In genomic region chr22:27466229-27466628, GRCh38 we compare ENCODE assay signal across 16 cellular contexts.
DNase-seq lines count a peak whose midpoint lies in the region; ATAC-seq, FAIRE-seq and TF ChIP-seq lines count a peak whose summit lies in the region.
"Had no signal": no experiment of that assay in that cellular context is flagged by ENCODE, and none has a peak within 500 bp of the region (broad histone marks: within the 10 kb centered on the region; RNA-seq: fewer than 3 reads in every experiment).

No MANE protein-coding gene starts in this region.

- H3K27me3 Mint-ChIP-seq in neural progenitor cell (ENCODE audit: insufficient read depth, low read depth), result peaks cover 11% of the 10 kb centered on the region

- in situ Hi-C loops in GM23248 (cut with MboI) (no loop called here), HepG2 (cut with HindIII; ENCODE audit: extremely low pct_ligation_motif_present, low pct_unique_long_range_greater_than_20kb) (no loop called here)

- no peak overlapping the region for H3K4me3 Mint-ChIP-seq in neural progenitor cell
- H3K4me3 Mint-ChIP-seq: CD14-positive monocyte; CD8-positive, alpha-beta T cell; HFFc6 had no signal

- no peaks in the 10 kb centered on the region for H3K9me2 ChIP-seq in GM23248 (ENCODE audit: insufficient read depth)

- H3K79me2 ChIP-seq in GM23248 (ENCODE audit: insufficient read depth) (no peaks in the 10 kb centered on the region), neural progenitor cell (ENCODE audit: low read depth) (no peaks in the 10 kb centered on the region), HepG2 (ENCODE audit: insufficient read depth, low read length) (no peaks in the 10 kb centered on the region)

- no peak for TF ChIP-seq EP300 in HepG2 (IDR thresholded peaks at IDR 0.05; ENCODE audit: low read depth in 2 of 2, low read length in 2 of 2)
- no peak for TF ChIP-seq EP300 in HepG2 (CRISPR knock-in tag; IDR thresholded peaks at IDR 0.05; ENCODE audit: borderline replicate concordance)

- CTCF ChIA-PET in HepG2 (lab: Yijun Ruan, JAX; ENCODE audit: low intra/inter-chr PET ratio, low total read pairs), result no interaction called here

- H3K4me1 ChIP-seq in GM23248 (ENCODE audit: insufficient read depth) (peaks cover 22% of the 10 kb centered on the region), esophagus squamous epithelium (peaks cover 0 to 50% (median 22%) of the 10 kb centered on the region in 3 donors), neural progenitor cell (peaks cover 21% of the 10 kb centered on the region), HepG2 (ENCODE audit: insufficient read depth, low read length) (0 out of 2 replicates have a peak, but pooled peaks cover 10% of the 10 kb centered on the region)

- H3K27ac ChIP-seq in GM23248 (no peak overlapping the region), esophagus squamous epithelium (peak overlapping the region; percentile 21 to 81 (median 72)), neural progenitor cell (no peak overlapping the region), HepG2 (ENCODE audit: extremely low read length, insufficient read depth, low read length) (no peak overlapping the region)

- peaks cover 9% of the 10 kb centered on the region for H3K9me3 Mint-ChIP-seq in neural progenitor cell
- H3K9me3 Mint-ChIP-seq: CD14-positive monocyte; CD8-positive, alpha-beta T cell; HFFc6 had no signal

- no TSS peak for BruUV-seq in HepG2 (replicated peaks; lab: Mats Ljungman, UMichigan)

- peaks cover 30% of the 10 kb centered on the region for H3K4me1 Mint-ChIP-seq in neural progenitor cell
- H3K4me1 Mint-ChIP-seq: CD14-positive monocyte had no signal

- POLR2A ChIA-PET in HepG2 (lab: Yijun Ruan, JAX), result no interaction called here

- TF ChIP-seq POLR2A in esophagus squamous epithelium (IDR thresholded peaks at IDR 0.05), result no peak
- no peak for TF ChIP-seq POLR2A in HepG2 (IDR thresholded peaks at IDR 0.05; ENCODE audit: insufficient read depth in 1 of 2, low read depth in 2 of 2, low read length in 2 of 2)

- H3K9ac ChIP-seq in GM23248, result no peak overlapping the region
- no peak overlapping the region for H3K9ac ChIP-seq in neural progenitor cell
- H3K9ac ChIP-seq in HepG2 (ENCODE audit: insufficient read depth, low read depth, low read length), result no peak overlapping the region

- H3K27me3 ChIP-seq in GM23248 (replicated peaks; ENCODE audit: insufficient read depth) (no peaks in the 10 kb centered on the region), esophagus squamous epithelium (peaks cover 0 to 26% (median 0%) of the 10 kb centered on the region in 4 donors), neural progenitor cell (no peaks in the 10 kb centered on the region), HepG2 (ENCODE audit: control insufficient read depth in 1 of 2, insufficient read depth in 2 of 2, low read length in 2 of 2) (peaks cover 2 to 13% of the 10 kb centered on the region in 2 experiments; a peak in 3 of 5 replicates)

- H3K4me3 ChIP-seq in GM23248, result no peak overlapping the region
- no peak overlapping the region for H3K4me3 ChIP-seq in esophagus squamous epithelium
- no peak overlapping the region for H3K4me3 ChIP-seq in neural progenitor cell
- H3K4me3 ChIP-seq in HepG2 (replicated peaks in 1 of 3; ENCODE audit: insufficient read depth in 1 of 3, low read depth in 2 of 3, low read length in 3 of 3), result no peak overlapping the region

- H3K9me3 ChIP-seq in GM23248 (ENCODE audit: low read depth), result no peaks in the 10 kb centered on the region
- H3K9me3 ChIP-seq in esophagus squamous epithelium, result no peaks in the 10 kb centered on the region
- no peaks in the 10 kb centered on the region for H3K9me3 ChIP-seq in neural progenitor cell (ENCODE audit: low read depth)
- H3K9me3 ChIP-seq in HepG2 (ENCODE audit: low read length), result no peaks in the 10 kb centered on the region
- H3K9me3 ChIP-seq: Caco-2 had no signal

- no peak for TF ChIP-seq CTCF in esophagus squamous epithelium (IDR thresholded peaks at IDR 0.05)
- TF ChIP-seq CTCF in neural progenitor cell (IDR thresholded peaks at IDR 0.05), result no peak
- no peak for TF ChIP-seq CTCF in HepG2 (CRISPR knock-in tag; IDR thresholded peaks at IDR 0.05)

- H3K4me2 ChIP-seq in GM23248 (ENCODE audit: unreplicated experiment) (no peak overlapping the region), neural progenitor cell (no peak overlapping the region), HepG2 (ENCODE audit: low read depth, low read length) (no peak overlapping the region)

- WGBS in GM23248 (ENCODE audit: low coverage in 1 of 2, low lambda C conversion rate in 2 of 2, missing lambda C conversion rate in 2 of 2), 2 experiments, result 78 to 90% methylated on average over 2 of the region's 2 CpGs
- WGBS in esophagus squamous epithelium, 2 donors, result 83% methylated on average over 2 of the region's 2 CpGs
- WGBS in HepG2 (ENCODE audit: low lambda C conversion rate), result no CpG with 5 or more reads among the region's 2 CpGs

- no peak for TF ChIP-seq RAD21 in HepG2 (CRISPR knock-in tag; IDR thresholded peaks at IDR 0.05)

- ATAC-seq in GM18867 (IDR thresholded peaks at IDR 0.05; ENCODE audit: unreplicated experiment) (no peak), HepG2 (no peak)
- ATAC-seq: CD8-positive, alpha-beta T cell had no signal

- H3K36me3 Mint-ChIP-seq in neural progenitor cell, result no peaks in the 10 kb centered on the region
- H3K36me3 Mint-ChIP-seq: CD14-positive monocyte; CD8-positive, alpha-beta T cell had no signal

- no peak overlapping the region for H2AFZ ChIP-seq in GM23248
- no peak overlapping the region for H2AFZ ChIP-seq in neural progenitor cell (replicated peaks)
- H2AFZ ChIP-seq in HepG2 (ENCODE audit: low read length), result no peak overlapping the region

- H4K20me1 ChIP-seq in GM23248 (ENCODE audit: insufficient read depth), result no peaks in the 10 kb centered on the region
- no peaks in the 10 kb centered on the region for H4K20me1 ChIP-seq in neural progenitor cell (ENCODE audit: low read depth)
- H4K20me1 ChIP-seq in HepG2 (ENCODE audit: insufficient read depth, low read length), result no peaks in the 10 kb centered on the region

- DNase-seq in GM23248, result peak; percentile 39
- no peak for DNase-seq in esophagus squamous epithelium (lab: John Stamatoyannopoulos, UW)
- no peak for DNase-seq in neural progenitor cell (ENCODE audit: low spot score)
- DNase-seq in NCI-H526 (lab: John Stamatoyannopoulos, UW), result no peak
- no peak for DNase-seq in HepG2 (ENCODE audit: low spot score)
- DNase-seq in GM19238 (ENCODE audit: insufficient read length, low spot score), result no peak
- DNase-seq: Caco-2; CD8-positive, alpha-beta T cell; DND-41; GF-D8; GOT3; HCEC 1CT; HFFc6 had no signal

- H3F3A ChIP-seq in GM23248 (ENCODE audit: insufficient read depth) (peaks cover 8% of the 10 kb centered on the region), neural progenitor cell (ENCODE audit: low read depth) (peaks cover 25% of the 10 kb centered on the region)

- intact Hi-C loops in esophagus squamous epithelium (cut with DNase I) (no loop called here), HepG2 (cut with micrococcal nuclease; ENCODE audit: unreplicated experiment) (no loop called here)

- H3K36me3 ChIP-seq in GM23248 (ENCODE audit: low read depth) (no peaks in the 10 kb centered on the region), esophagus squamous epithelium (no peaks in the 10 kb centered on the region), neural progenitor cell (no peaks in the 10 kb centered on the region), HepG2 (replicated peaks in 1 of 2; ENCODE audit: control insufficient read depth in 1 of 2, insufficient read depth in 2 of 2, low read length in 2 of 2) (no peaks in the 10 kb centered on the region)

- peak overlapping the region; percentile 38 for H3K27ac Mint-ChIP-seq in neural progenitor cell
- H3K27ac Mint-ChIP-seq: CD14-positive monocyte; CD8-positive, alpha-beta T cell; HFFc6 had no signal

- no peak for FAIRE-seq in HepG2 (lab: Jason Lieb, UNC)
- FAIRE-seq: A204.1 had no signal

TF ChIP-seq in HepG2, 621 proteins besides CTCF, POLR2A, EP300 and RAD21 (continues in another document):
- TF ChIP-seq, protein P1, sequence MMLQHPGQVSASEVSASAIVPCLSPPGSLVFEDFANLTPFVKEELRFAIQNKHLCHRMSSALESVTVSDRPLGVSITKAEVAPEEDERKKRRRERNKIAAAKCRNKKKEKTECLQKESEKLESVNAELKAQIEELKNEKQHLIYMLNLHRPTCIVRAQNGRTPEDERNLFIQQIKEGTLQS (CRISPR knock-in tag; IDR thresholded peaks at IDR 0.05), result no peak
- TF ChIP-seq GTF3A (CRISPR knock-in tag; conservative IDR thresholded peaks at IDR 0.05), result no peak
- TF ChIP-seq GZF1 (CRISPR knock-in tag; IDR thresholded peaks at IDR 0.05), result no peak
- no peak for TF ChIP-seq ZNF3 (CRISPR knock-in tag; IDR thresholded peaks at IDR 0.05)
- TF ChIP-seq ZNF510 (CRISPR knock-in tag; IDR thresholded peaks at IDR 0.05; ENCODE audit: low read depth), result no peak
- TF ChIP-seq ZUFSP (CRISPR knock-in tag; IDR thresholded peaks at IDR 0.05; ENCODE audit: borderline replicate concordance), result no peak
- no peak for TF ChIP-seq ZKSCAN5 (CRISPR knock-in tag; IDR thresholded peaks at IDR 0.05)
- TF ChIP-seq, protein P2, sequence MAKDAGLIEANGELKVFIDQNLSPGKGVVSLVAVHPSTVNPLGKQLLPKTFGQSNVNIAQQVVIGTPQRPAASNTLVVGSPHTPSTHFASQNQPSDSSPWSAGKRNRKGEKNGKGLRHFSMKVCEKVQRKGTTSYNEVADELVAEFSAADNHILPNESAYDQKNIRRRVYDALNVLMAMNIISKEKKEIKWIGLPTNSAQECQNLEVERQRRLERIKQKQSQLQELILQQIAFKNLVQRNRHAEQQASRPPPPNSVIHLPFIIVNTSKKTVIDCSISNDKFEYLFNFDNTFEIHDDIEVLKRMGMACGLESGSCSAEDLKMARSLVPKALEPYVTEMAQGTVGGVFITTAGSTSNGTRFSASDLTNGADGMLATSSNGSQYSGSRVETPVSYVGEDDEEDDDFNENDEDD (CRISPR knock-in tag; IDR thresholded peaks at IDR 0.05; ENCODE audit: borderline replicate concordance), result no peak
- no peak for TF ChIP-seq NFE2L2 (IDR thresholded peaks at IDR 0.05; ENCODE audit: low read length)

Comparison
In these comparisons a context has a peak if more than half of its experiments do, and no peak if none do; other contexts are left out.
1. H3K27ac ChIP-seq: peak in esophagus squamous epithelium (4 of 4); none in GM23248 (single experiment), neural progenitor cell (single experiment) and HepG2 (single experiment).